In genomic region chr14:64187331-64187730, GRCh38 we compare ENCODE assay signal across 16 cellular contexts.
A peak's percentile ranks its signal among the peaks of the same experiment; 100 is the strongest.
DNase-seq lines count a peak whose midpoint lies in the region; ATAC-seq, FAIRE-seq and TF ChIP-seq lines count a peak whose summit lies in the region.
"Had no signal": no experiment of that assay in that cellular context is flagged by ENCODE, and none has a peak within 500 bp of the region (broad histone marks: within the 10 kb centered on the region; RNA-seq: fewer than 3 reads in every experiment).

No MANE protein-coding gene starts in this region.

- H3K27me3 ChIP-seq in H7 (ENCODE audit: control insufficient read depth, insufficient read depth, low read length) (no peaks in the 10 kb centered on the region), body of pancreas (no peaks in the 10 kb centered on the region), hepatocyte (no peaks in the 10 kb centered on the region), pancreas (no peaks in the 10 kb centered on the region), colonic mucosa (no peaks in the 10 kb centered on the region)

- ATAC-seq in body of pancreas (no peak), pancreas (no peak), GM19463 (IDR thresholded peaks at IDR 0.05; ENCODE audit: unreplicated experiment) (no peak), T-cell (replicated peaks in 1 of 4) (no peak)
- ATAC-seq: GM12878 had no signal

- no peak overlapping the region for H2AFZ ChIP-seq in hepatocyte

- H3K79me2 ChIP-seq in hepatocyte = no peaks in the 10 kb centered on the region

- no peaks in the 10 kb centered on the region for H3K9me2 ChIP-seq in hepatocyte (replicated peaks; ENCODE audit: insufficient read depth)

- intact Hi-C loops in body of pancreas (cut with DNase I) = no loop called here
- intact Hi-C loops in pancreas (cut with DNase I) = no loop called here
- intact Hi-C loops in colonic mucosa (cut with DNase I) = no loop called here

- DNase-seq in H7 = no peak
- no peak for DNase-seq in body of pancreas
- DNase-seq in hepatocyte (ENCODE audit: low spot score) = no peak
- DNase-seq in pancreas = no peak
- DNase-seq in colonic mucosa = no peak
- no peak for DNase-seq in T-cell
- no peak for DNase-seq in mesothelial cell of epicardium (ENCODE audit: low spot score in 2 of 2, unreplicated experiment in 2 of 2)
- DNase-seq: CD4-positive, CD25-positive, alpha-beta regulatory T cell; MV-4-11; NCI-H1417 treated with DMSO at 0.1 percent for 48 hours; NCI-H2029; NCI-H510A; SIG-M5 had no signal

- H3K27ac ChIP-seq in body of pancreas (peak overlapping the region in 3 of 4 donors; percentile 16 to 70 (median 49)), hepatocyte (no peak overlapping the region), pancreas (peak overlapping the region in 1 of 4 donors; percentile 69), colonic mucosa (no peak overlapping the region)

- FAIRE-seq in pancreas (lab: Jason Lieb, UNC) = peak; percentile 47
- FAIRE-seq: GM12878 had no signal

- H3K4me3 Mint-ChIP-seq in T-cell (no peak overlapping the region), mesothelial cell of epicardium (no peak overlapping the region)
- H3K4me3 Mint-ChIP-seq: CD4-positive, CD25-positive, alpha-beta regulatory T cell had no signal

- peak overlapping the region; percentile 31 for H3K4me2 ChIP-seq in hepatocyte

- no peak for TF ChIP-seq POLR2A in body of pancreas (IDR thresholded peaks at IDR 0.05)

- H3K9me3 ChIP-seq in body of pancreas (no peaks in the 10 kb centered on the region), hepatocyte (ENCODE audit: low read depth) (no peaks in the 10 kb centered on the region), pancreas (no peaks in the 10 kb centered on the region), colonic mucosa (no peaks in the 10 kb centered on the region)
- H3K9me3 ChIP-seq: HAP-1 had no signal

- no peak for TF ChIP-seq CTCF in body of pancreas (IDR thresholded peaks at IDR 0.05)
- no peak for TF ChIP-seq CTCF in hepatocyte (IDR thresholded peaks at IDR 0.05; ENCODE audit: poor library complexity)
- TF ChIP-seq CTCF in pancreas (IDR thresholded peaks at IDR 0.05) = no peak
- TF ChIP-seq CTCF in colonic mucosa (IDR thresholded peaks at IDR 0.05) = no peak
- no peak for TF ChIP-seq CTCF in mesothelial cell of epicardium (IDR thresholded peaks at IDR 0.05; ENCODE audit: unreplicated experiment)

- peaks cover 3% of the 10 kb centered on the region for H3K36me3 ChIP-seq in H7 (replicated peaks; ENCODE audit: control insufficient read depth, insufficient read depth, low read length)
- H3K36me3 ChIP-seq in body of pancreas (replicated peaks in 1 of 2; ENCODE audit: insufficient read depth in 1 of 2, low read depth in 2 of 2) = no peaks in the 10 kb centered on the region
- H3K36me3 ChIP-seq in hepatocyte (replicated peaks; ENCODE audit: insufficient read depth, low read depth) = no peaks in the 10 kb centered on the region
- peaks cover 0 to 7% (median 0%) of the 10 kb centered on the region in 3 donors for H3K36me3 ChIP-seq in pancreas
- peaks cover 1% of the 10 kb centered on the region for H3K36me3 ChIP-seq in colonic mucosa
- H3K36me3 ChIP-seq: HAP-1 had no signal

- H3K4me3 ChIP-seq in H7 (ENCODE audit: insufficient read depth, low read depth, low read length) (peak overlapping the region; percentile 32), body of pancreas (no peak overlapping the region), hepatocyte (no peak overlapping the region), pancreas (peak overlapping the region in 1 of 4 donors; percentile 40), colonic mucosa (no peak overlapping the region)
- H3K4me3 ChIP-seq: GM12878 had no signal

- H4K20me1 ChIP-seq in hepatocyte (ENCODE audit: insufficient read depth, poor library complexity, severe bottlenecking) = no peaks in the 10 kb centered on the region

- H3K9ac ChIP-seq in colonic mucosa (ENCODE audit: low read depth in 2 of 2, low read length in 2 of 2) = no peak overlapping the region

- peaks cover 46% of the 10 kb centered on the region for H3K4me1 ChIP-seq in body of pancreas
- H3K4me1 ChIP-seq in hepatocyte (ENCODE audit: insufficient read depth) = peaks cover 10% of the 10 kb centered on the region
- peaks cover 3 to 16% (median 7%) of the 10 kb centered on the region in 3 donors for H3K4me1 ChIP-seq in pancreas
- H3K4me1 ChIP-seq in colonic mucosa = no peaks in the 10 kb centered on the region

- 33 to 42% methylated on average over 3 of the region's 3 CpGs for WGBS in body of pancreas, 2 donors
- 28% methylated on average over 3 of the region's 3 CpGs for WGBS in hepatocyte (ENCODE audit: low lambda C conversion rate, missing lambda C conversion rate)
- 35 to 37% methylated on average over 3 of the region's 3 CpGs for WGBS in pancreas, 2 donors

- H3K36me3 Mint-ChIP-seq in T-cell (peaks cover 71% of the 10 kb centered on the region), mesothelial cell of epicardium (peaks cover 37% of the 10 kb centered on the region)

- H3K4me1 Mint-ChIP-seq in T-cell (peaks cover 0 to 6% (median under 1%) of the 10 kb centered on the region in 3 donors), mesothelial cell of epicardium (no peaks in the 10 kb centered on the region)

- POLR2A ChIA-PET in T-cell (lab: Charles Lee) = no interaction called here

- H3K9me3 Mint-ChIP-seq in T-cell = no peaks in the 10 kb centered on the region
- H3K9me3 Mint-ChIP-seq in mesothelial cell of epicardium = peaks cover 4% of the 10 kb centered on the region
- H3K9me3 Mint-ChIP-seq: CD4-positive, CD25-positive, alpha-beta regulatory T cell had no signal

- H3K27me3 Mint-ChIP-seq in T-cell (no peaks in the 10 kb centered on the region), mesothelial cell of epicardium (ENCODE audit: low read depth) (no peaks in the 10 kb centered on the region)
- H3K27me3 Mint-ChIP-seq: CD4-positive, CD25-positive, alpha-beta regulatory T cell had no signal

- H3K27ac Mint-ChIP-seq in T-cell (no peak overlapping the region), mesothelial cell of epicardium (no peak overlapping the region)
- H3K27ac Mint-ChIP-seq: CD4-positive, CD25-positive, alpha-beta regulatory T cell had no signal

- CTCF ChIA-PET in T-cell (lab: Charles Lee) = no interaction called here

Comparison
In these comparisons a context has a peak if more than half of its experiments do, and no peak if none do; other contexts are left out.
1. H3K27ac ChIP-seq: peak in body of pancreas (3 of 4); none in hepatocyte (single experiment) and colonic mucosa (single experiment).